Comparison of ENCODE assay signal across 17 cellular contexts in the genomic region with DNA sequence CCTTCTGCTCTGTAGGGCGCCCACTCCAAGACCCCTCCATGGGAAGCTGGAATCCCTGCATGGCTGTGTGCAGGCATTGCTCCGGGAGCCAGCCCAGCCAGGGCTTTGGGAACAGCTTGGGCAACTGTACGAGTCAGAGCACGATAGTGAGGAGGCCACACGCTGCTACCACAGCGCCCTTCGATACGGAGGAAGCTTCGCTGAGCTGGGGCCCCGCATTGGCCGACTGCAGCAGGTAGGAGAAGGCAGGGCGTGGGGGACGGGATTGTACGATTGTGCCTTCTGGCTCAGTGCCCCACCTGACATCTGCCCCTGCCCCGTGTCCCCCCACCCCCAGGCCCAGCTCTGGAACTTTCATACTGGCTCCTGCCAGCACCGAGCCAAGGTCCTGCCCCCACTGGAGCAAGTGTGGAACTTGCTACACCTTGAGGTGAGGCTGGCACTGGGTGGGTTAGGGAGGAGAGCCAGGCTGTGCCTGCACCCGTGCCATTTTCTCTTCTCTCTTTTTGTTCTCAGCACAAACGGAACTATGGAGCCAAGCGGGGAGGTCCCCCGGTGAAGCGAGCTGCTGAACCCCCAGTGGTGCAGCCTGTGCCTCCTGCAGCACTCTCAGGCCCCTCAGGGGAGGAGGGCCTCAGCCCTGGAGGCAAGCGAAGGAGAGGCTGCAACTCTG. TPM values are rescaled to one million over a fixed set of nuclear protein-coding genes. Genes with fewer than 3 reads are reported as not detected.
DNase-seq lines count a peak whose midpoint lies in the region; ATAC-seq and TF ChIP-seq lines count a peak whose summit lies in the region.
"Had no signal": no experiment of that assay in that cellular context is flagged by ENCODE, and none has a peak within 500 bp of the region (broad histone marks: within the 10 kb centered on the region; RNA-seq: fewer than 3 reads in every experiment).

No MANE protein-coding gene starts in this region.

- H2AFZ ChIP-seq in PC-9: no peak overlapping the region

- no peaks in the 10 kb centered on the region for H3K27me3 Mint-ChIP-seq in activated CD4-positive, alpha-beta memory T cell treated with anti-CD3 and anti-CD28 coated beads for 36 hours
- no peaks in the 10 kb centered on the region for H3K27me3 Mint-ChIP-seq in stimulated activated memory B cell treated with anti-CD40 and anti-IgM and Interleukin-4, amounts not matched to agents 10 μg/mL and 1 μg/mL and 100 μg/mL, for 72 hours

- BruUV-seq in PC-9 (replicated peaks; lab: Mats Ljungman, UMichigan): no TSS peak

- peak overlapping the region; percentile 85 for H3K4me3 Mint-ChIP-seq in activated CD4-positive, alpha-beta memory T cell treated with anti-CD3 and anti-CD28 coated beads for 36 hours
- peak overlapping the region; percentile 97 for H3K4me3 Mint-ChIP-seq in stimulated activated memory B cell treated with anti-CD40 and anti-IgM and Interleukin-4, amounts not matched to agents 10 μg/mL and 1 μg/mL and 100 μg/mL, for 72 hours

- 80 to 90% methylated on average over 18 to 22 of the region's 22 CpGs for WGBS in lower leg skin, 2 donors

- H3K36me3 ChIP-seq in PC-9 (ENCODE audit: low read depth): no peaks in the 10 kb centered on the region
- H3K36me3 ChIP-seq: uterus had no signal

- no peak for ATAC-seq in activated naive CD4-positive, alpha-beta T cell treated with anti-CD3 and anti-CD28 coated beads, Interleukin-2, amount 50 U/mL, for 72 hours
- no peak for ATAC-seq in stimulated activated memory B cell treated with anti-CD40 and anti-IgM and Interleukin-4, amounts not matched to agents 10 μg/mL and 1 μg/mL and 100 μg/mL, for 72 hours
- no peak for ATAC-seq in activated CD4-positive, CD25-positive, alpha-beta regulatory T cell treated with anti-CD3 and anti-CD28 coated beads, Interleukin-2, amount 50 U/mL, for 24 hours
- ATAC-seq in HG03135 (IDR thresholded peaks at IDR 0.05; ENCODE audit: unreplicated experiment): no peak
- ATAC-seq: GM12878 had no signal

- POLR2A ChIA-PET in activated CD4-positive, alpha-beta memory T cell treated with anti-CD3 and anti-CD28 coated beads for 36 hours (lab: Charles Lee): interaction anchor here (1.5 to 1.9 kb wide), 2 partner anchors 9 to 10 kb away, joined by 4 to 20 read pairs; a partner anchor contains a TSS
- POLR2A ChIA-PET in PC-9 (lab: Charles Lee; ENCODE audit: unreplicated experiment): no interaction called here

- H3K79me2 ChIP-seq in PC-9 (ENCODE audit: low read depth): peaks cover 23% of the 10 kb centered on the region

- H3K36me3 Mint-ChIP-seq in activated naive CD4-positive, alpha-beta T cell treated with anti-CD3 and anti-CD28 coated beads, Interleukin-2, amount 50 U/mL, for 72 hours: peaks cover under 1 to 6% of the 10 kb centered on the region in 2 donors
- H3K36me3 Mint-ChIP-seq in activated CD4-positive, alpha-beta memory T cell treated with anti-CD3 and anti-CD28 coated beads for 36 hours: peaks cover 33% of the 10 kb centered on the region
- peaks cover 33% of the 10 kb centered on the region for H3K36me3 Mint-ChIP-seq in stimulated activated memory B cell treated with anti-CD40 and anti-IgM and Interleukin-4, amounts not matched to agents 10 μg/mL and 1 μg/mL and 100 μg/mL, for 72 hours
- H3K36me3 Mint-ChIP-seq: immature natural killer cell had no signal

- H3K27me3 ChIP-seq in PC-9 (ENCODE audit: insufficient read depth, low read depth): no peaks in the 10 kb centered on the region
- H3K27me3 ChIP-seq: Peyer's patch, uterus had no signal

- intact Hi-C loops in activated CD4-positive, alpha-beta memory T cell treated with anti-CD3 and anti-CD28 coated beads for 36 hours (cut with micrococcal nuclease): no loop called here
- intact Hi-C loops in lower leg skin (cut with DNase I; ENCODE audit: low total_unique reads): no loop called here
- intact Hi-C loops in PC-9 (cut with micrococcal nuclease; ENCODE audit: unreplicated experiment): no loop called here

- peaks cover 22% of the 10 kb centered on the region; the same call in 1 of the 2 replicates for H3F3A ChIP-seq in PC-9 (ENCODE audit: insufficient read depth, low read depth)

- no peak overlapping the region for H3K27ac ChIP-seq in PC-9

- no peak for TF ChIP-seq POLR2A in lower leg skin (IDR thresholded peaks at IDR 0.05)

- H3K4me1 ChIP-seq in PC-9 (replicated peaks; ENCODE audit: insufficient read depth): peaks cover 8% of the 10 kb centered on the region

- no peak overlapping the region for H3K4me2 ChIP-seq in PC-9

- H3K9me3 ChIP-seq in PC-9 (ENCODE audit: insufficient read depth, low read depth): no peaks in the 10 kb centered on the region
- H3K9me3 ChIP-seq: Peyer's patch, uterus had no signal

- H3K27ac Mint-ChIP-seq in activated naive CD4-positive, alpha-beta T cell treated with anti-CD3 and anti-CD28 coated beads, Interleukin-2, amount 50 U/mL, for 72 hours: peak overlapping the region; percentile 68 to 96
- H3K27ac Mint-ChIP-seq in activated CD4-positive, alpha-beta memory T cell treated with anti-CD3 and anti-CD28 coated beads for 36 hours: peak overlapping the region; percentile 45
- H3K27ac Mint-ChIP-seq in stimulated activated memory B cell treated with anti-CD40 and anti-IgM and Interleukin-4, amounts not matched to agents 10 μg/mL and 1 μg/mL and 100 μg/mL, for 72 hours: peak overlapping the region; percentile 96

- H3K4me3 ChIP-seq in lower leg skin (ENCODE audit: low read depth, poor library complexity, severe bottlenecking): no peak overlapping the region
- no peak overlapping the region for H3K4me3 ChIP-seq in PC-9
- H3K4me3 ChIP-seq: uterus had no signal

- peaks cover 10% of the 10 kb centered on the region for H4K20me1 ChIP-seq in PC-9 (ENCODE audit: insufficient read depth)

- TF ChIP-seq CTCF in lower leg skin (IDR thresholded peaks at IDR 0.05) (no peak), PC-9 (conservative IDR thresholded peaks at IDR 0.05) (no peak)

- DNase-seq in activated naive CD4-positive, alpha-beta T cell treated with anti-CD3 and anti-CD28 coated beads, Interleukin-2, amount 50 U/mL, for 72 hours (ENCODE audit: low spot score in 2 of 2): no peak
- DNase-seq in activated naive CD4-positive, alpha-beta T cell (lab: John Stamatoyannopoulos, UW): no peak
- DNase-seq in activated CD4-positive, alpha-beta memory T cell treated with anti-CD3 and anti-CD28 coated beads for 36 hours: no peak
- DNase-seq in lower leg skin (ENCODE audit: low spot score in 2 of 2) (peak; percentile 12 to 82), PC-9 (no peak)
- DNase-seq: foreskin fibroblast, immature natural killer cell, KBM-7, midbrain, NCI-H146, NCI-H524 had no signal

- no peaks in the 10 kb centered on the region for H3K9me3 Mint-ChIP-seq in activated naive CD4-positive, alpha-beta T cell treated with anti-CD3 and anti-CD28 coated beads, Interleukin-2, amount 50 U/mL, for 72 hours
- no peaks in the 10 kb centered on the region for H3K9me3 Mint-ChIP-seq in activated CD4-positive, alpha-beta memory T cell treated with anti-CD3 and anti-CD28 coated beads for 36 hours
- no peaks in the 10 kb centered on the region for H3K9me3 Mint-ChIP-seq in stimulated activated memory B cell treated with anti-CD40 and anti-IgM and Interleukin-4, amounts not matched to agents 10 μg/mL and 1 μg/mL and 100 μg/mL, for 72 hours

- CTCF ChIA-PET in activated CD4-positive, alpha-beta memory T cell treated with anti-CD3 and anti-CD28 coated beads for 36 hours (lab: Charles Lee): interaction anchor here (1.1 to 5.4 kb wide), 3 partner anchors 11 to 23 kb away, joined by 3 to 70 read pairs (median 5); a partner anchor contains a TSS
- CTCF ChIA-PET in PC-9 (lab: Charles Lee): no interaction called here

- peaks cover 45% of the 10 kb centered on the region for H3K4me1 Mint-ChIP-seq in activated CD4-positive, alpha-beta memory T cell treated with anti-CD3 and anti-CD28 coated beads for 36 hours (ENCODE audit: low read depth)
- H3K4me1 Mint-ChIP-seq in stimulated activated memory B cell treated with anti-CD40 and anti-IgM and Interleukin-4, amounts not matched to agents 10 μg/mL and 1 μg/mL and 100 μg/mL, for 72 hours: peaks cover 60% of the 10 kb centered on the region

- H3K9me2 ChIP-seq in PC-9 (ENCODE audit: insufficient read depth): no peaks in the 10 kb centered on the region

RNA-seq across cellular contexts. Expression of a gene that starts 8.7 kb away (rescaled TPM):
- total RNA-seq in activated naive CD4-positive, alpha-beta T cell treated with anti-CD3 and anti-CD28 coated beads, Interleukin-2, amount 50 U/mL, for 72 hours: 1 to 10 TPM; 1.3 to 1.8 TPM
- total RNA-seq in activated CD4-positive, alpha-beta memory T cell treated with anti-CD3 and anti-CD28 coated beads for 36 hours: 1 to 10 TPM; 2.2 to 2.4 TPM
- total RNA-seq in lower leg skin: 1 to 10 TPM in 3 of 4 donors, under 1 TPM in 1; 0.91 to 5.9 (median 3.4) TPM
- total RNA-seq in PC-9 (2021): 3.1 and 3.4 TPM in 2 replicates

RNA-seq across cellular contexts. Expression of a gene that starts 11.2 kb away (rescaled TPM):
- total RNA-seq in activated naive CD4-positive, alpha-beta T cell treated with anti-CD3 and anti-CD28 coated beads, Interleukin-2, amount 50 U/mL, for 72 hours: 100 to 1,000 TPM in 1 of 2 donors, 10 to 100 TPM in 1; 91.4 to 103 TPM
- 10 to 100 TPM; 68.2 to 74.7 TPM for total RNA-seq in activated CD4-positive, alpha-beta memory T cell treated with anti-CD3 and anti-CD28 coated beads for 36 hours
- 100 to 1,000 TPM in 1 of 4 donors, 10 to 100 TPM in 3; 56.8 to 101 (median 91.3) TPM for total RNA-seq in lower leg skin
- total RNA-seq in PC-9 (2021): 159 and 176 TPM in 2 replicates

RNA-seq across cellular contexts. Expression of a gene that starts 11.6 kb away (rescaled TPM):
- total RNA-seq in activated naive CD4-positive, alpha-beta T cell treated with anti-CD3 and anti-CD28 coated beads, Interleukin-2, amount 50 U/mL, for 72 hours: 10 to 100 TPM in 1 of 2 donors, 1 to 10 TPM in 1; 8.0 to 20.2 TPM
- 1 to 10 TPM; 6.0 to 6.9 TPM for total RNA-seq in activated CD4-positive, alpha-beta memory T cell treated with anti-CD3 and anti-CD28 coated beads for 36 hours
- total RNA-seq in lower leg skin (10 to 100 TPM in 1 of 4 donors, 1 to 10 TPM in 3; 7.0 to 14.1 (median 9.1) TPM), PC-9 (2021) (14.3 and 22.0 TPM in 2 replicates)

RNA-seq across cellular contexts. Expression of a gene that starts 12.2 kb away (rescaled TPM):
- total RNA-seq in activated naive CD4-positive, alpha-beta T cell treated with anti-CD3 and anti-CD28 coated beads, Interleukin-2, amount 50 U/mL, for 72 hours: 10 to 100 TPM; 34.9 to 41.2 TPM
- 10 to 100 TPM; 44.1 to 49.6 TPM for total RNA-seq in activated CD4-positive, alpha-beta memory T cell treated with anti-CD3 and anti-CD28 coated beads for 36 hours
- total RNA-seq in lower leg skin: 10 to 100 TPM; 12.5 to 30.9 (median 18.0) TPM
- total RNA-seq in PC-9 (2021): 41.3 and 41.8 TPM in 2 replicates

RNA-seq across cellular contexts. Expression of a gene that starts 42.4 kb away (rescaled TPM):
- 100 to 1,000 TPM; 182 to 212 TPM for total RNA-seq in activated naive CD4-positive, alpha-beta T cell treated with anti-CD3 and anti-CD28 coated beads, Interleukin-2, amount 50 U/mL, for 72 hours
- total RNA-seq in activated CD4-positive, alpha-beta memory T cell treated with anti-CD3 and anti-CD28 coated beads for 36 hours: 100 to 1,000 TPM; 120 to 133 TPM
- total RNA-seq in lower leg skin (10 to 100 TPM; 36.8 to 71.1 (median 54.8) TPM), PC-9 (2021) (197 and 219 TPM in 2 replicates)

Comparison
In these comparisons a context has a peak if more than half of its experiments do, and no peak if none do; other contexts are left out.
1. DNase-seq: peak in lower leg skin (2 of 2); none in activated naive CD4-positive, alpha-beta T cell treated with anti-CD3 and anti-CD28 coated beads, Interleukin-2, amount 50 U/mL, for 72 hours (0 of 2), activated naive CD4-positive, alpha-beta T cell (0 of 4), activated CD4-positive, alpha-beta memory T cell treated with anti-CD3 and anti-CD28 coated beads for 36 hours (single experiment) and PC-9 (0 of 2).
2. H3K27ac Mint-ChIP-seq: peak in every context shown above with its lines; median percentile 96 in stimulated activated memory B cell treated with anti-CD40 and anti-IgM and Interleukin-4, amounts not matched to agents 10 μg/mL and 1 μg/mL and 100 μg/mL, for 72 hours; 82 in activated naive CD4-positive, alpha-beta T cell treated with anti-CD3 and anti-CD28 coated beads, Interleukin-2, amount 50 U/mL, for 72 hours; 45 in activated CD4-positive, alpha-beta memory T cell treated with anti-CD3 and anti-CD28 coated beads for 36 hours.